1 cellular context compared by ENCODE assay signal in the genomic region with DNA sequence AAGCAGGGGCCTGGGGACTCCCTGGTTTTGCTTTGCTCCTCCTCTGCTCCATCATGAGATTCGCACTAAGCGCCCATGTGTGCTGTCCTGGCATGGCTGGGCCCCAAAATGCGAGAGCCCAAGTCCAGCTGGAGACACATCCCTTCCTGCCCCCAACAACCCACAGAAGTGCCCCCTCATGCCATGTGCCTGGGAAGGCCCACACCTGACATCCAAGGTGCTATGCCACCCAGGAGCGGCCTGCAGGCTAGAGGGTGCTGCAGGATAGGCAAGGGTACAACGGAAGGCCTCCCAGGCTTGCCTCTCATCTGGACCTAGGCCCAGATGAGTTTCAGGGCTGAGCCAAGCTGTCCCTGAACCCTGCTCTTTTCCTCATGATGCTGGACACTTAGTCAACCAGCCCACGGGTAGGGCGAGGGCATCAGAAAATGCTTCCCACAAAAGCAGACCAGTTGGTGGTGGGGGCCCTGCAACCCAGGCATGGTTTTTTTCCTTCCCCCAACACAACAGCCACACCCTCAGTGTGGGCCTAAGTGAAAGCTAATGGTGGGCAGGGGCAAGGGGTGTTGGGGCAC.
TF ChIP-seq lines count a peak whose summit lies in the region.

No MANE protein-coding gene starts in this region.

TF ChIP-seq in HepG2, 621 proteins besides CTCF, POLR2A, EP300 and RAD21:
- no peak for TF ChIP-seq CEBPZ (IDR thresholded peaks at IDR 0.05; ENCODE audit: low read length)
- no peak for TF ChIP-seq ZNF143 (CRISPR knock-in tag; IDR thresholded peaks at IDR 0.05)
- TF ChIP-seq HDAC6 (IDR thresholded peaks at IDR 0.05; ENCODE audit: low read depth, low read length), result no peak
- TF ChIP-seq NR3C1 (CRISPR knock-in tag; IDR thresholded peaks at IDR 0.05), result no peak
- TF ChIP-seq ARHGAP35 (CRISPR knock-in tag; IDR thresholded peaks at IDR 0.05; ENCODE audit: borderline replicate concordance), result no peak
- TF ChIP-seq SNAPC5 (CRISPR knock-in tag; IDR thresholded peaks at IDR 0.05; ENCODE audit: borderline replicate concordance), result no peak
- TF ChIP-seq, protein P1, sequence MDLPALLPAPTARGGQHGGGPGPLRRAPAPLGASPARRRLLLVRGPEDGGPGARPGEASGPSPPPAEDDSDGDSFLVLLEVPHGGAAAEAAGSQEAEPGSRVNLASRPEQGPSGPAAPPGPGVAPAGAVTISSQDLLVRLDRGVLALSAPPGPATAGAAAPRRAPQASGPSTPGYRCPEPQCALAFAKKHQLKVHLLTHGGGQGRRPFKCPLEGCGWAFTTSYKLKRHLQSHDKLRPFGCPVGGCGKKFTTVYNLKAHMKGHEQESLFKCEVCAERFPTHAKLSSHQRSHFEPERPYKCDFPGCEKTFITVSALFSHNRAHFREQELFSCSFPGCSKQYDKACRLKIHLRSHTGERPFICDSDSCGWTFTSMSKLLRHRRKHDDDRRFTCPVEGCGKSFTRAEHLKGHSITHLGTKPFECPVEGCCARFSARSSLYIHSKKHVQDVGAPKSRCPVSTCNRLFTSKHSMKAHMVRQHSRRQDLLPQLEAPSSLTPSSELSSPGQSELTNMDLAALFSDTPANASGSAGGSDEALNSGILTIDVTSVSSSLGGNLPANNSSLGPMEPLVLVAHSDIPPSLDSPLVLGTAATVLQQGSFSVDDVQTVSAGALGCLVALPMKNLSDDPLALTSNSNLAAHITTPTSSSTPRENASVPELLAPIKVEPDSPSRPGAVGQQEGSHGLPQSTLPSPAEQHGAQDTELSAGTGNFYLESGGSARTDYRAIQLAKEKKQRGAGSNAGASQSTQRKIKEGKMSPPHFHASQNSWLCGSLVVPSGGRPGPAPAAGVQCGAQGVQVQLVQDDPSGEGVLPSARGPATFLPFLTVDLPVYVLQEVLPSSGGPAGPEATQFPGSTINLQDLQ (CRISPR knock-in tag; IDR thresholded peaks at IDR 0.05), result no peak
- no peak for TF ChIP-seq ZFP36L2 (CRISPR knock-in tag; IDR thresholded peaks at IDR 0.05)
- no peak for TF ChIP-seq ZNF646 (CRISPR knock-in tag; IDR thresholded peaks at IDR 0.05)
- no peak for TF ChIP-seq BORCS8-MEF2B (CRISPR knock-in tag; IDR thresholded peaks at IDR 0.05)
- TF ChIP-seq, protein P2, sequence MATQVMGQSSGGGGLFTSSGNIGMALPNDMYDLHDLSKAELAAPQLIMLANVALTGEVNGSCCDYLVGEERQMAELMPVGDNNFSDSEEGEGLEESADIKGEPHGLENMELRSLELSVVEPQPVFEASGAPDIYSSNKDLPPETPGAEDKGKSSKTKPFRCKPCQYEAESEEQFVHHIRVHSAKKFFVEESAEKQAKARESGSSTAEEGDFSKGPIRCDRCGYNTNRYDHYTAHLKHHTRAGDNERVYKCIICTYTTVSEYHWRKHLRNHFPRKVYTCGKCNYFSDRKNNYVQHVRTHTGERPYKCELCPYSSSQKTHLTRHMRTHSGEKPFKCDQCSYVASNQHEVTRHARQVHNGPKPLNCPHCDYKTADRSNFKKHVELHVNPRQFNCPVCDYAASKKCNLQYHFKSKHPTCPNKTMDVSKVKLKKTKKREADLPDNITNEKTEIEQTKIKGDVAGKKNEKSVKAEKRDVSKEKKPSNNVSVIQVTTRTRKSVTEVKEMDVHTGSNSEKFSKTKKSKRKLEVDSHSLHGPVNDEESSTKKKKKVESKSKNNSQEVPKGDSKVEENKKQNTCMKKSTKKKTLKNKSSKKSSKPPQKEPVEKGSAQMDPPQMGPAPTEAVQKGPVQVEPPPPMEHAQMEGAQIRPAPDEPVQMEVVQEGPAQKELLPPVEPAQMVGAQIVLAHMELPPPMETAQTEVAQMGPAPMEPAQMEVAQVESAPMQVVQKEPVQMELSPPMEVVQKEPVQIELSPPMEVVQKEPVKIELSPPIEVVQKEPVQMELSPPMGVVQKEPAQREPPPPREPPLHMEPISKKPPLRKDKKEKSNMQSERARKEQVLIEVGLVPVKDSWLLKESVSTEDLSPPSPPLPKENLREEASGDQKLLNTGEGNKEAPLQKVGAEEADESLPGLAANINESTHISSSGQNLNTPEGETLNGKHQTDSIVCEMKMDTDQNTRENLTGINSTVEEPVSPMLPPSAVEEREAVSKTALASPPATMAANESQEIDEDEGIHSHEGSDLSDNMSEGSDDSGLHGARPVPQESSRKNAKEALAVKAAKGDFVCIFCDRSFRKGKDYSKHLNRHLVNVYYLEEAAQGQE (IDR thresholded peaks at IDR 0.05; ENCODE audit: borderline replicate concordance in 1 of 2, low read depth in 1 of 2, low read length in 2 of 2), result no peak
- no peak for TF ChIP-seq ZNF205 (CRISPR knock-in tag; IDR thresholded peaks at IDR 0.05)
- no peak for TF ChIP-seq ELF3 (CRISPR knock-in tag; IDR thresholded peaks at IDR 0.05)
- TF ChIP-seq FOXC1 (CRISPR knock-in tag; IDR thresholded peaks at IDR 0.05; ENCODE audit: borderline replicate concordance), result no peak
- no peak for TF ChIP-seq TCF7 (IDR thresholded peaks at IDR 0.05; ENCODE audit: low read depth)
- no peak for TF ChIP-seq TBX3 (IDR thresholded peaks at IDR 0.05; ENCODE audit: borderline replicate concordance)
- no peak for TF ChIP-seq ATRX (CRISPR knock-in tag; IDR thresholded peaks at IDR 0.05; ENCODE audit: borderline replicate concordance)
- TF ChIP-seq PLRG1 (conservative IDR thresholded peaks at IDR 0.05), result no peak
- TF ChIP-seq ATF3 (CRISPR knock-in tag; IDR thresholded peaks at IDR 0.05), result no peak
- TF ChIP-seq, protein P3, sequence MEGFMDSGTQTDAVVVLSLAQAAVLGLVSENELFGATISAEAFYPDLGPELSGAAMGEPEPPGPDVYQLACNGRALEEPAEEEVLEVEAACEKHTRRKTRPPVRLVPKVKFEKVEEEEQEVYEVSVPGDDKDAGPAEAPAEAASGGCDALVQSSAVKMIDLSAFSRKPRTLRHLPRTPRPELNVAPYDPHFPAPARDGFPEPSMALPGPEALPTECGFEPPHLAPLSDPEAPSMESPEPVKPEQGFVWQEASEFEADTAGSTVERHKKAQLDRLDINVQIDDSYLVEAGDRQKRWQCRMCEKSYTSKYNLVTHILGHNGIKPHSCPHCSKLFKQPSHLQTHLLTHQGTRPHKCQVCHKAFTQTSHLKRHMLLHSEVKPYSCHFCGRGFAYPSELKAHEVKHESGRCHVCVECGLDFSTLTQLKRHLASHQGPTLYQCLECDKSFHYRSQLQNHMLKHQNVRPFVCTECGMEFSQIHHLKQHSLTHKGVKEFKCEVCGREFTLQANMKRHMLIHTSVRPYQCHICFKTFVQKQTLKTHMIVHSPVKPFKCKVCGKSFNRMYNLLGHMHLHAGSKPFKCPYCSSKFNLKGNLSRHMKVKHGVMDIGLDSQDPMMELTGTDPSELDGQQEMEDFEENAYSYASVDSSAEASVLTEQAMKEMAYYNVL (CRISPR knock-in tag; IDR thresholded peaks at IDR 0.05; ENCODE audit: borderline replicate concordance), result no peak
